ENCODE assay signal across 14 cellular contexts in genomic region chr14:104118006-104118844, GRCh38. TPM values are rescaled to one million over a fixed set of nuclear protein-coding genes. Genes with fewer than 3 reads are reported as not detected.
DNase-seq lines count a peak whose midpoint lies in the region; ATAC-seq and TF ChIP-seq lines count a peak whose summit lies in the region.
"Had no signal": no experiment of that assay in that cellular context is flagged by ENCODE, and none has a peak within 500 bp of the region (broad histone marks: within the 10 kb centered on the region; RNA-seq: fewer than 3 reads in every experiment).

No MANE protein-coding gene starts in this region.

- H3K9me3 ChIP-seq in BLaER1 treated with 17β-estradiol and CSF1 and Interleukin-3, amounts not matched to agents 10 nM and 100 nM (replicated peaks in 1 of 11), result peaks cover 6 to 13% (median 7%) of the 10 kb centered on the region in 11 experiments; a peak in 20 of 22 replicates
- H3K9me3 ChIP-seq in HCT116 (ENCODE audit: control insufficient read depth in 1 of 2, insufficient read depth in 1 of 2, low read depth in 1 of 2, low read length in 2 of 2), result peaks cover 0 to 5% of the 10 kb centered on the region in 2 experiments; a peak in 2 of 4 replicates
- H3K9me3 ChIP-seq in osteoblast (ENCODE audit: low read depth, low read length), result no peaks in the 10 kb centered on the region
- H3K9me3 ChIP-seq: ovary had no signal

- H3K4me1 ChIP-seq in BLaER1 treated with 17β-estradiol and CSF1 and Interleukin-3, amounts not matched to agents 10 nM and 100 nM, result peaks cover 9 to 38% (median 30%) of the 10 kb centered on the region in 10 experiments; a peak in 19 of 20 replicates
- peaks cover 24 to 54% of the 10 kb centered on the region in 2 experiments; a peak in 3 of 4 replicates for H3K4me1 ChIP-seq in HCT116 (ENCODE audit: control insufficient read depth in 1 of 2, insufficient read depth in 2 of 2, low read length in 2 of 2)
- no peaks in the 10 kb centered on the region for H3K4me1 ChIP-seq in osteoblast (ENCODE audit: insufficient read depth, low read length)

- H3K4me3 ChIP-seq in BLaER1 treated with 17β-estradiol and CSF1 and Interleukin-3, amounts not matched to agents 10 nM and 100 nM, result no peak overlapping the region
- H3K4me3 ChIP-seq in HCT116 (replicated peaks in 1 of 2; ENCODE audit: low read depth in 1 of 2, low read length in 2 of 2) (peak overlapping the region; percentile 48 to 82), osteoblast (ENCODE audit: insufficient read depth, low read length) (no peak overlapping the region)
- H3K4me3 ChIP-seq: ovary had no signal

- RAD21 ChIA-PET in HCT116 (lab: Charles Lee; ENCODE audit: low non-redundant PET in 1 of 2, low total read pairs in 2 of 2, uncharacterized antibody in 2 of 2, unreplicated experiment in 2 of 2), result no interaction called here

- H3K79me2 ChIP-seq in HCT116 (ENCODE audit: insufficient read depth, low read length), result no peaks in the 10 kb centered on the region
- H3K79me2 ChIP-seq in osteoblast (ENCODE audit: insufficient read depth, low read length), result no peaks in the 10 kb centered on the region

- no peak for TF ChIP-seq POLR2A in HCT116 (IDR thresholded peaks at IDR 0.05; ENCODE audit: borderline replicate concordance, extremely low read depth, insufficient read depth, insufficient read length)

- DNase-seq in HCT116 (ENCODE audit: low read depth, low spot score), result no peak
- peak; percentile 15 for DNase-seq in glutamatergic neuron
- DNase-seq in osteoblast (ENCODE audit: insufficient read length, low spot score, missing footprints), result peak; percentile 67
- no peak for DNase-seq in occipital lobe (lab: John Stamatoyannopoulos, UW)
- DNase-seq in NCI-H524 treated with DMSO at 0.1 percent for 48 hours (lab: John Stamatoyannopoulos, UW), result no peak
- DNase-seq: activated T-cell treated with anti-CD3 and anti-CD28 coated beads, Interleukin-2, amount 50 U/mL, for 48 hours; stimulated activated CD4-positive, alpha-beta T cell treated with anti-CD3 and anti-CD28 coated beads, Interleukin-4, amount 100 ng/mL, for 4 hours; stimulated activated naive CD4-positive, alpha-beta T cell treated with Interleukin-2 at 50 U/mL for 16 hours had no signal

- H3K4me3 Mint-ChIP-seq in glutamatergic neuron (ENCODE audit: unreplicated experiment), result no peak overlapping the region

- H3K4me1 Mint-ChIP-seq in glutamatergic neuron (ENCODE audit: low read depth, unreplicated experiment), result no peaks in the 10 kb centered on the region
- H3K4me1 Mint-ChIP-seq: CD14-positive monocyte had no signal

- H3K27ac ChIP-seq in BLaER1 treated with 17β-estradiol and CSF1 and Interleukin-3, amounts not matched to agents 10 nM and 100 nM, result no peak overlapping the region
- H3K27ac ChIP-seq in HCT116 (ENCODE audit: low read depth, low read length), result peak overlapping the region; percentile 81; the same call in 1 of the 2 replicates
- no peak overlapping the region for H3K27ac ChIP-seq in osteoblast (ENCODE audit: low read depth, low read length)
- H3K27ac ChIP-seq: ovary had no signal

- intact Hi-C loops in HCT116 (cut with micrococcal nuclease), result no loop called here

- H2AFZ ChIP-seq in HCT116 (ENCODE audit: low read depth, low read length, poor library complexity, severe bottlenecking) (no peak overlapping the region), osteoblast (ENCODE audit: low read length) (no peak overlapping the region)

- H3K36me3 ChIP-seq in BLaER1 treated with 17β-estradiol and CSF1 and Interleukin-3, amounts not matched to agents 10 nM and 100 nM, result no peaks in the 10 kb centered on the region
- H3K36me3 ChIP-seq in HCT116 (ENCODE audit: control insufficient read depth in 1 of 2, insufficient read depth in 2 of 2, low read length in 2 of 2) (no peaks in the 10 kb centered on the region), osteoblast (ENCODE audit: insufficient read depth, low read length) (no peaks in the 10 kb centered on the region)
- H3K36me3 ChIP-seq: ovary had no signal

- no peaks in the 10 kb centered on the region for H3K9me3 Mint-ChIP-seq in glutamatergic neuron (ENCODE audit: unreplicated experiment)

- H3K9ac ChIP-seq in BLaER1 treated with 17β-estradiol and CSF1 and Interleukin-3, amounts not matched to agents 10 nM and 100 nM, result no peak overlapping the region
- peak overlapping the region; percentile 82; the same call in 1 of the 2 replicates for H3K9ac ChIP-seq in HCT116 (ENCODE audit: low read length)

- no peak for TF ChIP-seq RAD21 in HCT116 (IDR thresholded peaks at IDR 0.05; ENCODE audit: low read depth)

- POLR2A ChIA-PET in HCT116 (lab: Charles Lee), result no interaction called here

- H3K4me2 ChIP-seq in BLaER1 treated with 17β-estradiol and CSF1 and Interleukin-3, amounts not matched to agents 10 nM and 100 nM, result peak overlapping the region in 7 of 11 experiments; percentile 48 to 72 (median 60); a peak in 11 of 22 replicates
- peak overlapping the region; percentile 92 for H3K4me2 ChIP-seq in HCT116 (ENCODE audit: low read length)
- H3K4me2 ChIP-seq in osteoblast (ENCODE audit: insufficient read depth, low read length), result no peak overlapping the region

- H3K27ac Mint-ChIP-seq in glutamatergic neuron (ENCODE audit: unreplicated experiment), result no peak overlapping the region

- no peaks in the 10 kb centered on the region for H3K9me2 ChIP-seq in HCT116 (ENCODE audit: insufficient read depth)

- peaks cover 26% of the 10 kb centered on the region for H3K27me3 Mint-ChIP-seq in glutamatergic neuron (ENCODE audit: unreplicated experiment)

- H3K27me3 ChIP-seq in BLaER1 treated with 17β-estradiol and CSF1 and Interleukin-3, amounts not matched to agents 10 nM and 100 nM, result peaks cover 54 to 68% (median 58%) of the 10 kb centered on the region in 11 experiments
- H3K27me3 ChIP-seq in HCT116 (ENCODE audit: insufficient read depth, low read length) (no peaks in the 10 kb centered on the region), osteoblast (ENCODE audit: insufficient read depth, low read length) (peaks cover 8% of the 10 kb centered on the region)

- ATAC-seq in HCT116, result no peak
- ATAC-seq in HG03159 (IDR thresholded peaks at IDR 0.05; ENCODE audit: unreplicated experiment), result no peak
- ATAC-seq in GM18867 (IDR thresholded peaks at IDR 0.05; ENCODE audit: unreplicated experiment), result no peak

- H4K20me1 ChIP-seq in BLaER1 treated with 17β-estradiol and CSF1 and Interleukin-3, amounts not matched to agents 10 nM and 100 nM, result peaks cover 0 to 62% (median 7%) of the 10 kb centered on the region in 11 experiments; a peak in 10 of 22 replicates
- H4K20me1 ChIP-seq in HCT116 (ENCODE audit: insufficient read depth), result no peaks in the 10 kb centered on the region
- no peaks in the 10 kb centered on the region for H4K20me1 ChIP-seq in osteoblast (ENCODE audit: insufficient read depth, low read length)

- BruUV-seq in HCT116 (replicated peaks; lab: Mats Ljungman, UMichigan), result TSS peak; percentile 52

- CTCF ChIA-PET in HCT116 (lab: Charles Lee), result no interaction called here

- TF ChIP-seq CTCF in HCT116 (IDR thresholded peaks at IDR 0.05 in 2 of 3, conservative IDR thresholded peaks at IDR 0.05 in 1 of 3; ENCODE audit: borderline replicate concordance in 1 of 3, insufficient read depth in 1 of 3, low read depth in 2 of 3, low read length in 2 of 3) (no peak), glutamatergic neuron (IDR thresholded peaks at IDR 0.05; ENCODE audit: partially characterized antibody, unreplicated experiment) (no peak), osteoblast (IDR thresholded peaks at IDR 0.05; ENCODE audit: extremely low read depth, low read depth, low read length) (no peak)

- H3K36me3 Mint-ChIP-seq in glutamatergic neuron (ENCODE audit: unreplicated experiment), result no peaks in the 10 kb centered on the region
- H3K36me3 Mint-ChIP-seq: CD14-positive monocyte had no signal

TF ChIP-seq in HCT116, 20 proteins besides CTCF, POLR2A, EP300 and RAD21 (continues in another document):
- TF ChIP-seq EZH2phosphoT487 (IDR thresholded peaks at IDR 0.05; ENCODE audit: borderline replicate concordance), result no peak
- TF ChIP-seq SP1 (IDR thresholded peaks at IDR 0.05; ENCODE audit: low read depth), result no peak
- no peak for TF ChIP-seq CEBPB (IDR thresholded peaks at IDR 0.05; ENCODE audit: low read depth)
- no peak for TF ChIP-seq TCF7L2 (IDR thresholded peaks at IDR 0.05; ENCODE audit: borderline replicate concordance, extremely low read depth, insufficient read depth, insufficient read length)
- TF ChIP-seq JUND (IDR thresholded peaks at IDR 0.05), result no peak
- TF ChIP-seq SIN3A (IDR thresholded peaks at IDR 0.05; ENCODE audit: low read depth), result no peak
- TF ChIP-seq REST (IDR thresholded peaks at IDR 0.05; ENCODE audit: low read depth), result no peak
- no peak for TF ChIP-seq ZFX (IDR thresholded peaks at IDR 0.05)
- TF ChIP-seq EGR1 (IDR thresholded peaks at IDR 0.05; ENCODE audit: low read depth), result no peak

RNA-seq across cellular contexts. Expression of gene KIF26A, which starts 20.2 kb away (rescaled TPM):
- total RNA-seq in HCT116 (2021; ENCODE audit: unreplicated experiment), result 10.2 TPM
- polyA plus RNA-seq in HCT116 (2012), result 4.3 and 4.8 TPM in 2 replicates
- 5.9 TPM for total RNA-seq in glutamatergic neuron (ENCODE audit: unreplicated experiment)
- not detected in 2 replicates for total RNA-seq in osteoblast
- total RNA-seq in occipital lobe, result 13.1 TPM
- polyA plus RNA-seq: CD14-positive monocyte had no signal

RNA-seq across cellular contexts. Expression of gene ASPG, which starts 32.7 kb away (rescaled TPM):
- total RNA-seq in HCT116 (2021; ENCODE audit: unreplicated experiment), result not detected
- 0.15 and 0.17 TPM in 2 replicates for polyA plus RNA-seq in HCT116 (2012)
- not detected for total RNA-seq in glutamatergic neuron (ENCODE audit: unreplicated experiment)
- under 0.01 TPM in 1 of 2 replicates, not detected in the other for total RNA-seq in osteoblast
- 0.94 TPM for total RNA-seq in occipital lobe
- total RNA-seq: G401 had no signal
- polyA plus RNA-seq: CD14-positive monocyte had no signal

Comparison
In these comparisons a context has a peak if more than half of its experiments do, and no peak if none do; other contexts are left out.
1. H3K4me3 ChIP-seq: peak in HCT116 (2 of 2); none in BLaER1 treated with 17β-estradiol and CSF1 and Interleukin-3, amounts not matched to agents 10 nM and 100 nM (0 of 10) and osteoblast (single experiment).
2. DNase-seq: peak in glutamatergic neuron (single experiment) and osteoblast (single experiment); none in HCT116 (single experiment), occipital lobe (single experiment) and NCI-H524 treated with DMSO at 0.1 percent for 48 hours (single experiment).